In the genomic region with DNA sequence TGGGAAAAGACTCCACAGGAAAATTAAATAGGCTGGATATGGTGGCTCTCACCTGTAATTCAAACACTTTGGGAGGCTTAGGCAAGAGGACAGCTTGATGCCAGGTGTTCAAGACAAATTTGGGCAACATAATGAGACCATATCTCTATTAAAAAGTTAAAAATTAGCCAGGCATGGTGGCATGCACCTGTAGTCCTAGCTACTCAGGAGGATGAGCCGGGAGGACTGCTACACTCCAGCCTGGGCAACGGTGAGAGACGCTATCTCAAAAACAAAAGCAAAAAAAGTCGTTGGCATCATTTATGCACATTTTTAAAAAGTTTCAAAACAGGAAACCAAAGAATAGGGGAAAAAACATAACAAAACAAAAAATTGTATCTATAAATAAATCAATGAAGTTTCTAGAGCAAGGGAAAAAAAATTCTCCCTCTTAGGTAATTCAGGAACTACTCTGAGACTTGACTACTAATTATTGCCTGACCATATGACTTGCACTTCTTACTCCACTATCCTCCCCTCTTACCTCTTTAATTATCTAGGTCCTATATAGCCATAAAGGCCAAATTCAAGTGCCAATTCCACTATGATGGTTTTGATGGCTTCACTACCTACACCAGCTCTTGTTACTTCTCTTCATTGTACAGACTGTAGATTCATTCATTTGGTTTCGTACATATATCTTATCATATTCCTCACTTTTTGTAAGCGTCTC, we compare ENCODE assay signal across 11 cellular contexts. TPM values are rescaled to one million over a fixed set of nuclear protein-coding genes. Genes with fewer than 3 reads are reported as not detected.
A peak's percentile ranks its signal among the peaks of the same experiment; 100 is the strongest.
DNase-seq lines count a peak whose midpoint lies in the region; ATAC-seq and TF ChIP-seq lines count a peak whose summit lies in the region.
"Had no signal": no experiment of that assay in that cellular context is flagged by ENCODE, and none has a peak within 500 bp of the region (broad histone marks: within the 10 kb centered on the region; RNA-seq: fewer than 3 reads in every experiment).

No MANE protein-coding gene starts in this region.

- intact Hi-C loops in heart left ventricle (cut with DNase I), result loop anchor here in 7 of 10 donors (2.0 to 10.0 kb wide), 7 partner anchors 32 to 827 kb away; partner anchors contain the start of genes RAB2B (in 2 of the 7), TOX4 (in 2 of the 7), HNRNPC (in 1 of the 7) and RNASE4 (in 1 of the 7)
- intact Hi-C loops in left ventricle myocardium superior (cut with micrococcal nuclease), result no loop called here
- intact Hi-C loops in tibial artery (cut with DNase I; ENCODE audit: low total_unique reads), result loop anchor here (5.0 kb wide), 1 partner anchor 72 kb away; no protein-coding TSS in a partner anchor

- H3K4me1 ChIP-seq in heart left ventricle, result peaks cover 0 to 34% (median 13%) of the 10 kb centered on the region in 12 donors
- H3K4me1 ChIP-seq in tibial artery, result peaks cover 0 to 21% (median 15%) of the 10 kb centered on the region in 4 donors

- H3K36me3 ChIP-seq in heart left ventricle, result peaks cover 0 to 30% (median 15%) of the 10 kb centered on the region in 9 donors
- H3K36me3 ChIP-seq in tibial artery, result peaks cover 0 to 22% (median 4%) of the 10 kb centered on the region in 3 donors

- H3K9me3 Mint-ChIP-seq in activated CD8-positive, alpha-beta T cell treated with anti-CD3 and anti-CD28 coated beads, Interleukin-2, amount 10 ng/mL, durations not matched to agents 7 days and 5 days (ENCODE audit: insufficient read depth), result no peaks in the 10 kb centered on the region
- peaks cover 0 to 2% (median 0%) of the 10 kb centered on the region in 6 donors for H3K9me3 Mint-ChIP-seq in immature natural killer cell

- TF ChIP-seq POLR2A in heart left ventricle (IDR thresholded peaks at IDR 0.05), result no peak

- DNase-seq in heart left ventricle (no peak), left ventricle myocardium superior (no peak), immature natural killer cell (no peak), tibial artery (no peak), A172 (ENCODE audit: low spot score) (no peak), hypothalamus (lab: John Stamatoyannopoulos, UW) (no peak)
- DNase-seq in activated CD8-positive, alpha-beta T cell treated with anti-CD3 and anti-CD28 coated beads, Interleukin-2, amount 10 ng/mL, durations not matched to agents 7 days and 5 days, result peak; percentile 13
- DNase-seq: aorta, NCI-H748 treated with DMSO at 0.1 percent for 48 hours, retina had no signal

- peak overlapping the region in 8 of 12 donors; percentile 69 to 94 (median 89) for H3K4me3 ChIP-seq in heart left ventricle
- peak overlapping the region; percentile 65 to 74 for H3K4me3 ChIP-seq in tibial artery

- CTCF ChIA-PET in activated CD8-positive, alpha-beta T cell treated with anti-CD3 and anti-CD28 coated beads, Interleukin-2, amount 10 ng/mL, durations not matched to agents 7 days and 5 days (lab: Charles Lee), result interaction anchor here (1.0 to 7.5 kb wide), 3 partner anchors 9 to 46 kb away, joined by 3 to 104 read pairs (median 20); partner anchors contain the start of genes RAB2B and TOX4

- no peaks in the 10 kb centered on the region for H3K9me3 ChIP-seq in heart left ventricle
- no peaks in the 10 kb centered on the region for H3K9me3 ChIP-seq in tibial artery

- H3K27ac Mint-ChIP-seq in activated CD8-positive, alpha-beta T cell treated with anti-CD3 and anti-CD28 coated beads, Interleukin-2, amount 10 ng/mL, durations not matched to agents 7 days and 5 days, result peak overlapping the region; percentile 99
- H3K27ac Mint-ChIP-seq in immature natural killer cell, result peak overlapping the region; percentile 3 to 98 (median 98)

- H3K36me3 Mint-ChIP-seq in activated CD8-positive, alpha-beta T cell treated with anti-CD3 and anti-CD28 coated beads, Interleukin-2, amount 10 ng/mL, durations not matched to agents 7 days and 5 days (ENCODE audit: low read depth), result peaks cover 37% of the 10 kb centered on the region
- peaks cover 0 to 3% (median 0%) of the 10 kb centered on the region in 3 donors for H3K36me3 Mint-ChIP-seq in immature natural killer cell

- ATAC-seq in heart left ventricle (no peak), left ventricle myocardium superior (no peak), HG03442 (IDR thresholded peaks at IDR 0.05; ENCODE audit: unreplicated experiment) (no peak)
- ATAC-seq in activated CD8-positive, alpha-beta T cell treated with anti-CD3 and anti-CD28 coated beads, Interleukin-2, amount 10 ng/mL, durations not matched to agents 7 days and 5 days, result no peak

- POLR2A ChIA-PET in activated CD8-positive, alpha-beta T cell treated with anti-CD3 and anti-CD28 coated beads, Interleukin-2, amount 10 ng/mL, durations not matched to agents 7 days and 5 days (lab: Charles Lee), result interaction anchor here (0.7 to 2.7 kb wide), 6 partner anchors 8 to 53 kb away, joined by 3 to 21 read pairs (median 7); partner anchors contain the start of genes RAB2B, SALL2 and TOX4

- peaks cover 42% of the 10 kb centered on the region for H3K4me1 Mint-ChIP-seq in activated CD8-positive, alpha-beta T cell treated with anti-CD3 and anti-CD28 coated beads, Interleukin-2, amount 10 ng/mL, durations not matched to agents 7 days and 5 days (ENCODE audit: low read depth)
- H3K4me1 Mint-ChIP-seq in immature natural killer cell, result peaks cover 46 to 64% of the 10 kb centered on the region in 2 donors

- 77 to 83% (median 83%) methylated on average over 6 of the region's 6 CpGs for WGBS in heart left ventricle, 4 donors

- H3K27me3 Mint-ChIP-seq in activated CD8-positive, alpha-beta T cell treated with anti-CD3 and anti-CD28 coated beads, Interleukin-2, amount 10 ng/mL, durations not matched to agents 7 days and 5 days (ENCODE audit: low read depth), result peaks cover 5% of the 10 kb centered on the region
- H3K27me3 Mint-ChIP-seq in immature natural killer cell (ENCODE audit: low read depth in 3 of 3), result peaks cover 0 to 4% (median 2%) of the 10 kb centered on the region in 3 donors

- H3K27me3 ChIP-seq in heart left ventricle (no peaks in the 10 kb centered on the region), tibial artery (no peaks in the 10 kb centered on the region)

- H3K27ac ChIP-seq in heart left ventricle (no peak overlapping the region), tibial artery (no peak overlapping the region)

- TF ChIP-seq CTCF in heart left ventricle (IDR thresholded peaks at IDR 0.05), result no peak
- no peak for TF ChIP-seq CTCF in tibial artery (IDR thresholded peaks at IDR 0.05)

- peak overlapping the region; percentile 96 for H3K4me3 Mint-ChIP-seq in activated CD8-positive, alpha-beta T cell treated with anti-CD3 and anti-CD28 coated beads, Interleukin-2, amount 10 ng/mL, durations not matched to agents 7 days and 5 days
- H3K4me3 Mint-ChIP-seq in immature natural killer cell, result peak overlapping the region; percentile 99 to 100 (median 99)

RNA-seq across cellular contexts. Expression of gene METTL3, which starts 1.6 kb away (rescaled TPM):
- total RNA-seq in heart left ventricle (10 to 100 TPM; 21.0 to 37.0 (median 25.2) TPM), left ventricle myocardium superior (27.3 TPM)
- polyA plus RNA-seq in heart left ventricle (10 to 100 TPM; 25.8 to 26.8 TPM), immature natural killer cell (10 to 100 TPM; 10.0 to 21.6 (median 18.0) TPM)
- 10 to 100 TPM; 68.3 to 70.8 TPM for total RNA-seq in activated CD8-positive, alpha-beta T cell treated with anti-CD3 and anti-CD28 coated beads, Interleukin-2, amount 10 ng/mL, durations not matched to agents 7 days and 5 days
- total RNA-seq in A172 (2014; rRNA removed; shearing (Covaris generic)), result 31.5 and 37.0 TPM in 2 replicates

RNA-seq across cellular contexts. Expression of gene SALL2, which starts 16.6 kb away (rescaled TPM):
- total RNA-seq in heart left ventricle, result 1 to 10 TPM; 2.5 to 9.4 (median 3.9) TPM
- 1 to 10 TPM; 1.4 to 1.8 TPM for polyA plus RNA-seq in heart left ventricle
- total RNA-seq in left ventricle myocardium superior, result 4.2 TPM
- 1 to 10 TPM; 1.9 to 2.0 TPM for total RNA-seq in activated CD8-positive, alpha-beta T cell treated with anti-CD3 and anti-CD28 coated beads, Interleukin-2, amount 10 ng/mL, durations not matched to agents 7 days and 5 days
- polyA plus RNA-seq in immature natural killer cell, result 1 to 10 TPM in 2 of 3 donors, under 1 TPM in 1; 0.80 to 1.6 (median 1.2) TPM
- total RNA-seq in A172 (2014; rRNA removed; shearing (Covaris generic)), result 2.9 and 4.0 TPM in 2 replicates

RNA-seq across cellular contexts. Expression of gene TOX4, which starts 32.6 kb away (rescaled TPM):
- total RNA-seq in heart left ventricle, result 100 to 1,000 TPM in 1 of 9 donors, 10 to 100 TPM in 8; 51.1 to 100 (median 87.4) TPM
- 10 to 100 TPM; 16.2 to 59.7 TPM for polyA plus RNA-seq in heart left ventricle
- total RNA-seq in left ventricle myocardium superior, result 93.4 TPM
- 10 to 100 TPM; 66.2 to 71.1 TPM for total RNA-seq in activated CD8-positive, alpha-beta T cell treated with anti-CD3 and anti-CD28 coated beads, Interleukin-2, amount 10 ng/mL, durations not matched to agents 7 days and 5 days
- polyA plus RNA-seq in immature natural killer cell, result 100 to 1,000 TPM in 1 of 3 donors, 10 to 100 TPM in 2; 81.4 to 101 (median 84.7) TPM
- 14.6 and 30.5 TPM in 2 replicates for total RNA-seq in A172 (2014; rRNA removed; shearing (Covaris generic))

RNA-seq across cellular contexts. Expression of gene RAB2B, which starts 32.8 kb away (rescaled TPM):
- total RNA-seq in heart left ventricle (10 to 100 TPM; 13.3 to 24.5 (median 17.2) TPM), left ventricle myocardium superior (17.0 TPM)
- polyA plus RNA-seq in heart left ventricle (10 to 100 TPM in 1 of 2 donors, 1 to 10 TPM in 1; 7.0 to 12.6 TPM), immature natural killer cell (10 to 100 TPM in 2 of 3 donors, 1 to 10 TPM in 1; 7.7 to 20.0 (median 18.5) TPM)
- total RNA-seq in activated CD8-positive, alpha-beta T cell treated with anti-CD3 and anti-CD28 coated beads, Interleukin-2, amount 10 ng/mL, durations not matched to agents 7 days and 5 days, result 10 to 100 TPM; 20.7 to 22.1 TPM
- 9.2 and 9.4 TPM in 2 replicates for total RNA-seq in A172 (2014; rRNA removed; shearing (Covaris generic))

RNA-seq across cellular contexts. Expression of gene CHD8, which starts 53.7 kb away (rescaled TPM):
- 10 to 100 TPM; 24.7 to 56.9 (median 42.3) TPM for total RNA-seq in heart left ventricle
- 10 to 100 TPM; 19.0 to 21.2 TPM for polyA plus RNA-seq in heart left ventricle
- total RNA-seq in left ventricle myocardium superior, result 28.8 TPM
- 100 to 1,000 TPM; 116 to 119 TPM for total RNA-seq in activated CD8-positive, alpha-beta T cell treated with anti-CD3 and anti-CD28 coated beads, Interleukin-2, amount 10 ng/mL, durations not matched to agents 7 days and 5 days
- polyA plus RNA-seq in immature natural killer cell, result 10 to 100 TPM; 14.5 to 62.6 (median 14.8) TPM
- 23.4 and 27.9 TPM in 2 replicates for total RNA-seq in A172 (2014; rRNA removed; shearing (Covaris generic))
